ENCODE assay signal across 4 cellular contexts in the genomic region with DNA sequence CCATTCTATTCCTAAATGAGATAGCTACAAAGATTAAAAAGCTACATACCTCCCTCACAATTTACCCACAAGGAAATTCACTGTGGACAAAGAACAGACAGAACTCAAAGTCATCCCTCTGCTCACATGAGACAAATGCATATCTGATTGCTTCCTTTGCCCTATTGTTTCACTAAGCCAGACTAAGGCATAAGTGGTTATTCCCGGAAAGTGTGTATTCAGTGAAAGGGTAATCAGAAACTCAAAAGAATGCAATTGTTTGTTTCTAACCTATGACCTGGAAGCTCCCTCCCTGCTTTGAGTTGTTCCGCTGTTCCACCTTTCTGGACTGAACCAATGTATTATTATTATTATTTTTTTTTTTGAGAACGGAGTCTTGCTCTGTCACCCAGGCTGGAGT. TPM values are rescaled to one million over a fixed set of nuclear protein-coding genes. Genes with fewer than 3 reads are reported as not detected.
"Had no signal": no experiment of that assay in that cellular context is flagged by ENCODE, and none has a peak within 500 bp of the region (broad histone marks: within the 10 kb centered on the region; RNA-seq: fewer than 3 reads in every experiment).

No MANE protein-coding gene starts in this region.

RNA-seq across cellular contexts. Expression of a gene that starts 10.9 kb away (rescaled TPM):
- total RNA-seq: HT1080; NCI-H460; Right ventricle myocardium inferior; T-helper 1 cell treated with Interleukin-12 subunit alpha and Interleukin-12 subunit beta and Interleukin-4 antibody, amounts not matched to agents 30 ng/mL and 1 ng/mL, for 36 hours had no signal

RNA-seq across cellular contexts. Expression of a gene that starts 32.1 kb away (rescaled TPM):
- total RNA-seq: HT1080; NCI-H460; Right ventricle myocardium inferior; T-helper 1 cell treated with Interleukin-12 subunit alpha and Interleukin-12 subunit beta and Interleukin-4 antibody, amounts not matched to agents 30 ng/mL and 1 ng/mL, for 36 hours had no signal
